27 cellular contexts compared by ENCODE assay signal in the genomic region with DNA sequence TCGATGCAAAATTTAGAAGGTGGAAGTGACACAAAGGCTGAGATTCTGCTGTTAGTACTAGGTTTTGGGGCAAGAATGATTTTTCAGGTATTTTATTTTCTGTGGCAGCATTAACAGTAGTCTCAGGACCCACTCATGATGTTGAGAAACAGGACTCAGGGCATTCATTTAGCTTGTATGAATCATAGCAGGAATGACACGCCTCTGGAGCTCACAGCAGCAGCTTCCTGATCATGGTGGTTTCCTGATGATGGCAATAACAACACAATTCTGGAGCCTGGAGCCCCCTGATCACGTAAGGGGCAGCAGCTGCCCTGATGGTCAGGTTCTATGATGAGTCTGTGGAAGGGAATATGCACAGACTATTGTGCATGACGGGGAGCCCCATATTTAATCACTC. TPM values are rescaled to one million over a fixed set of nuclear protein-coding genes. Genes with fewer than 3 reads are reported as not detected.
A peak's percentile ranks its signal among the peaks of the same experiment; 100 is the strongest.
DNase-seq lines count a peak whose midpoint lies in the region; ATAC-seq, FAIRE-seq and TF ChIP-seq lines count a peak whose summit lies in the region.
"Had no signal": no experiment of that assay in that cellular context is flagged by ENCODE, and none has a peak within 500 bp of the region (broad histone marks: within the 10 kb centered on the region; RNA-seq: fewer than 3 reads in every experiment).

No MANE protein-coding gene starts in this region.

- DNase-seq in AG08396 (ENCODE audit: low spot score) (peak; percentile 9), GM19239 (ENCODE audit: insufficient read length, low spot score) (no peak), adipocyte (ENCODE audit: low read depth) (peak; percentile 34), glomerular visceral epithelial cell (ENCODE audit: extremely low spot score) (peak; percentile 5), progenitor cell of endocrine pancreas (ENCODE audit: low spot score, unreplicated experiment) (no peak), NCI-H748 (lab: John Stamatoyannopoulos, UW; ENCODE audit: unreplicated experiment) (no peak), epidermal melanocyte (ENCODE audit: insufficient read length, low spot score) (no peak)
- no peak for DNase-seq in naive thymus-derived CD8-positive, alpha-beta T cell
- DNase-seq: activated CD4-positive, CD25-positive, alpha-beta regulatory T cell treated with anti-CD3 and anti-CD28 coated beads, Interleukin-2, amount 50 U/mL, for 72 hours; activated CD8-positive, alpha-beta memory T cell treated with anti-CD3 and anti-CD28 coated beads, Interleukin-2, amount 10 ng/mL, durations not matched to agents 7 days and 5 days; activated gamma-delta T cell; amniotic stem cell; endodermal cell; mucosa of descending colon; NCI-H1436; NCI-H2171; NCI-H774; right cardiac atrium; stimulated activated CD4-positive, alpha-beta T cell treated with anti-CD3 and anti-CD28 coated beads, Interleukin-15, amount 100 ng/mL, for 24 hours; T1000; tibial artery had no signal

- no peak overlapping the region for H3K4me3 Mint-ChIP-seq in progenitor cell of endocrine pancreas (ENCODE audit: low read depth)
- no peak overlapping the region for H3K4me3 Mint-ChIP-seq in naive thymus-derived CD8-positive, alpha-beta T cell
- H3K4me3 Mint-ChIP-seq: activated CD8-positive, alpha-beta memory T cell treated with anti-CD3 and anti-CD28 coated beads, Interleukin-2, amount 10 ng/mL, durations not matched to agents 7 days and 5 days; endodermal cell; stimulated activated effector memory CD8-positive, alpha-beta T cell treated with anti-CD3 and anti-CD28 coated beads, Interleukin-12 subunit alpha, Interleukin-12 subunit beta, amount 100 ng/mL, for 72 hours had no signal

- no peaks in the 10 kb centered on the region for H3K36me3 Mint-ChIP-seq in progenitor cell of endocrine pancreas (ENCODE audit: insufficient read depth)
- H3K36me3 Mint-ChIP-seq in naive thymus-derived CD8-positive, alpha-beta T cell, result no peaks in the 10 kb centered on the region
- H3K36me3 Mint-ChIP-seq: activated CD8-positive, alpha-beta memory T cell treated with anti-CD3 and anti-CD28 coated beads, Interleukin-2, amount 10 ng/mL, durations not matched to agents 7 days and 5 days had no signal

- H3K9me3 ChIP-seq in adipocyte (ENCODE audit: control insufficient read depth, low read length), result peaks cover 4% of the 10 kb centered on the region
- H3K9me3 ChIP-seq: mucosa of descending colon, neutrophil, tibial artery had no signal

- ATAC-seq in naive thymus-derived CD8-positive, alpha-beta T cell, result no peak
- ATAC-seq: activated CD8-positive, alpha-beta memory T cell treated with anti-CD3 and anti-CD28 coated beads, Interleukin-2, amount 10 ng/mL, durations not matched to agents 7 days and 5 days; GM12878; mucosa of descending colon; right cardiac atrium; stimulated activated effector memory CD8-positive, alpha-beta T cell treated with anti-CD3 and anti-CD28 coated beads, Interleukin-12 subunit alpha, Interleukin-12 subunit beta, amount 100 ng/mL, for 72 hours had no signal

- no peak overlapping the region for H3K4me3 ChIP-seq in adipocyte (ENCODE audit: low read length)
- H3K4me3 ChIP-seq: GM12878, mucosa of descending colon, SK-N-MC, tibial artery had no signal

- H3K9ac ChIP-seq in adipocyte (ENCODE audit: low read length), result no peak overlapping the region

- no peaks in the 10 kb centered on the region for H3K27me3 Mint-ChIP-seq in progenitor cell of endocrine pancreas
- H3K27me3 Mint-ChIP-seq in naive thymus-derived CD8-positive, alpha-beta T cell, result peaks cover 0 to 5% (median 0%) of the 10 kb centered on the region in 5 donors
- H3K27me3 Mint-ChIP-seq: activated CD8-positive, alpha-beta memory T cell treated with anti-CD3 and anti-CD28 coated beads, Interleukin-2, amount 10 ng/mL, durations not matched to agents 7 days and 5 days had no signal

- peak; percentile 73 for FAIRE-seq in GM19239 (lab: Jason Lieb, UNC)
- FAIRE-seq: colon, frontal cortex, GM12878 had no signal

- POLR2A ChIA-PET in naive thymus-derived CD8-positive, alpha-beta T cell (lab: Charles Lee), result no interaction called here

- no peak for TF ChIP-seq CTCF in progenitor cell of endocrine pancreas (IDR thresholded peaks at IDR 0.05; ENCODE audit: unreplicated experiment)

- peaks cover 17% of the 10 kb centered on the region for H3K4me1 ChIP-seq in adipocyte (ENCODE audit: control insufficient read depth, insufficient read depth, low read length)
- H3K4me1 ChIP-seq: tibial artery had no signal

- H3K9me3 Mint-ChIP-seq in progenitor cell of endocrine pancreas (ENCODE audit: low read depth), result peaks cover 3% of the 10 kb centered on the region
- peaks cover 0 to 4% (median 0%) of the 10 kb centered on the region in 9 donors for H3K9me3 Mint-ChIP-seq in naive thymus-derived CD8-positive, alpha-beta T cell
- H3K9me3 Mint-ChIP-seq: stimulated activated effector memory CD8-positive, alpha-beta T cell treated with anti-CD3 and anti-CD28 coated beads, Interleukin-12 subunit alpha, Interleukin-12 subunit beta, amount 100 ng/mL, for 72 hours had no signal

- H3K4me1 Mint-ChIP-seq in progenitor cell of endocrine pancreas (ENCODE audit: low read depth), result no peaks in the 10 kb centered on the region
- H3K4me1 Mint-ChIP-seq in naive thymus-derived CD8-positive, alpha-beta T cell, result no peaks in the 10 kb centered on the region
- H3K4me1 Mint-ChIP-seq: activated CD8-positive, alpha-beta memory T cell treated with anti-CD3 and anti-CD28 coated beads, Interleukin-2, amount 10 ng/mL, durations not matched to agents 7 days and 5 days; stimulated activated effector memory CD8-positive, alpha-beta T cell treated with anti-CD3 and anti-CD28 coated beads, Interleukin-12 subunit alpha, Interleukin-12 subunit beta, amount 100 ng/mL, for 72 hours had no signal

- H3K27ac Mint-ChIP-seq in progenitor cell of endocrine pancreas, result no peak overlapping the region
- no peak overlapping the region for H3K27ac Mint-ChIP-seq in naive thymus-derived CD8-positive, alpha-beta T cell
- H3K27ac Mint-ChIP-seq: activated CD8-positive, alpha-beta memory T cell treated with anti-CD3 and anti-CD28 coated beads, Interleukin-2, amount 10 ng/mL, durations not matched to agents 7 days and 5 days; endodermal cell; stimulated activated effector memory CD8-positive, alpha-beta T cell treated with anti-CD3 and anti-CD28 coated beads, Interleukin-12 subunit alpha, Interleukin-12 subunit beta, amount 100 ng/mL, for 72 hours had no signal

- H3K27me3 ChIP-seq in adipocyte (replicated peaks; ENCODE audit: control insufficient read depth, insufficient read depth, low read length), result no peaks in the 10 kb centered on the region
- H3K27me3 ChIP-seq: neutrophil, tibial artery had no signal

- H3K36me3 ChIP-seq in adipocyte (ENCODE audit: control insufficient read depth, insufficient read depth, low read length, severe bottlenecking), result no peaks in the 10 kb centered on the region
- H3K36me3 ChIP-seq: neutrophil, tibial artery had no signal

RNA-seq across cellular contexts. Expression of a gene that starts 47.0 kb away (rescaled TPM):
- not detected in 2 replicates for total RNA-seq in progenitor cell of endocrine pancreas
- 1 to 10 TPM; 1.7 to 1.8 TPM for total RNA-seq in naive thymus-derived CD8-positive, alpha-beta T cell
- polyA plus RNA-seq in naive thymus-derived CD8-positive, alpha-beta T cell, result 1 to 10 TPM; 1.1 to 2.9 (median 2.3) TPM
- total RNA-seq: endodermal cell had no signal

Comparison
In these comparisons a context has a peak if more than half of its experiments do, and no peak if none do; other contexts are left out.
1. DNase-seq: peak in AG08396 (single experiment), adipocyte (single experiment) and glomerular visceral epithelial cell (single experiment); none in GM19239 (single experiment), progenitor cell of endocrine pancreas (single experiment), naive thymus-derived CD8-positive, alpha-beta T cell (0 of 10), NCI-H748 (single experiment) and epidermal melanocyte (single experiment).